In the genomic region with DNA sequence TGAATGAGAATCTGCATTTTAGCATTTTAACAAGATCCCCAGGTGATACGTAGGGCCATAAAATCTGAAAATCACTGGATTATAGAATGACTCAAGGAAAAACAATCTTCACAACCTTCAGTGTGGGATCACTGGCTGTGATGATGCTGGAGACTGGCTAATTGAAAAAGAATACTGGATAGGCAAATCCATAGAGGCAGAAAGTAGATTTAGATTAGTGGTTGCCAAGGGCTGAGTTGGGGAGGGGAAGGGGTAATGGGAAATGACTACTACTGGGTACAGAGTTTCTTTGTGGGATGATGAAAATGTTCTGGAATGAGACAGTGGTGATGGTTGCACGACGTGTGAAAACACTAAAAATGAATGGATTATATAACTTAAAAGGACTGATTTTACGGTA, we compare ENCODE assay signal across 21 cellular contexts.
"Had no signal": no experiment of that assay in that cellular context is flagged by ENCODE, and none has a peak within 500 bp of the region (broad histone marks: within the 10 kb centered on the region; RNA-seq: fewer than 3 reads in every experiment).

No MANE protein-coding gene starts in this region.

- H3K9me3 ChIP-seq: esophagus squamous epithelium, right atrium auricular region, transverse colon had no signal

- H3K4me1 Mint-ChIP-seq: activated CD4-positive, alpha-beta T cell treated with anti-CD3 and anti-CD28 coated beads, Interleukin-2, amount 10 ng/mL, durations not matched to agents 24 days and 14 days; nephron progenitor cell had no signal

- H3K27me3 ChIP-seq: esophagus squamous epithelium, foreskin keratinocyte, right atrium auricular region, transverse colon had no signal

- H3K27ac Mint-ChIP-seq: activated CD4-positive, alpha-beta T cell treated with anti-CD3 and anti-CD28 coated beads, Interleukin-2, amount 10 ng/mL, durations not matched to agents 24 days and 14 days; activated CD8-positive, alpha-beta T cell treated with anti-CD3 and anti-CD28 coated beads, Interleukin-2, amount 10 ng/mL, durations not matched to agents 7 days and 5 days; activated T-cell treated with anti-CD3 and anti-CD28 coated beads, Interleukin-2, amount 50 U/mL, for 24 hours; activated T-helper 2 cell treated with anti-CD3 and anti-CD28 coated beads, Interferon-gamma antibody, Interleukin-2, Interleukin-4, amounts not matched to agents 10 μg/mL and 5 μg/mL and 100 μg/mL, durations not matched to agents 14 hours and 24 hours and 36 hours; nephron progenitor cell; T-cell had no signal

- DNase-seq: activated CD4-positive, alpha-beta T cell treated with anti-CD3 and anti-CD28 coated beads, Interleukin-2, amount 10 ng/mL, durations not matched to agents 24 days and 14 days; activated CD8-positive, alpha-beta T cell treated with anti-CD3 and anti-CD28 coated beads, Interleukin-2, amount 10 ng/mL, durations not matched to agents 7 days and 5 days; activated naive CD4-positive, alpha-beta T cell treated with anti-CD3 and anti-CD28 coated beads, Interleukin-2, amount 50 U/mL, for 16 hours; activated T-cell treated with anti-CD3 and anti-CD28 coated beads, Interleukin-2, amount 50 U/mL, for 24 hours; aorta; dermis blood vessel endothelial cell; effector memory CD4-positive, alpha-beta T cell; esophagus squamous epithelium; glutamatergic neuron; hippocampal formation; islet precursor cell; nephron progenitor cell; occipital lobe; stimulated activated CD4-positive, alpha-beta T cell treated with anti-CD3 and anti-CD28 coated beads, Interleukin-12 subunit alpha, Interleukin-12 subunit beta, amount 100 ng/mL, for 4 hours; stimulated activated CD4-positive, alpha-beta T cell treated with anti-CD3 and anti-CD28 coated beads, Interleukin-1b, Interleukin-23, amount 100 ng/mL, for 48 hours; stimulated activated naive CD4-positive, alpha-beta T cell treated with Interleukin-2 at 50 U/mL for 16 hours; T-cell; transverse colon had no signal

- H3K27ac ChIP-seq: esophagus squamous epithelium, foreskin keratinocyte, right atrium auricular region, transverse colon had no signal

- H3K4me3 ChIP-seq: esophagus squamous epithelium, right atrium auricular region, transverse colon had no signal

- H3K4me1 ChIP-seq: esophagus squamous epithelium, foreskin keratinocyte, right atrium auricular region, transverse colon had no signal

- H3K9me3 Mint-ChIP-seq: activated CD4-positive, alpha-beta T cell treated with anti-CD3 and anti-CD28 coated beads, Interleukin-2, amount 10 ng/mL, durations not matched to agents 24 days and 14 days; activated T-cell treated with anti-CD3 and anti-CD28 coated beads, Interleukin-2, amount 50 U/mL, for 24 hours; activated T-helper 2 cell treated with anti-CD3 and anti-CD28 coated beads, Interferon-gamma antibody, Interleukin-2, Interleukin-4, amounts not matched to agents 10 μg/mL and 5 μg/mL and 100 μg/mL, durations not matched to agents 14 hours and 24 hours and 36 hours; nephron progenitor cell; T-cell had no signal

- H3K36me3 ChIP-seq: right atrium auricular region, transverse colon had no signal

- H3K27me3 Mint-ChIP-seq: activated CD4-positive, alpha-beta T cell treated with anti-CD3 and anti-CD28 coated beads, Interleukin-2, amount 10 ng/mL, durations not matched to agents 24 days and 14 days; activated T-cell treated with anti-CD3 and anti-CD28 coated beads, Interleukin-2, amount 50 U/mL, for 24 hours; T-cell had no signal

- ATAC-seq: activated CD8-positive, alpha-beta T cell treated with anti-CD3 and anti-CD28 coated beads, Interleukin-2, amount 10 ng/mL, durations not matched to agents 7 days and 5 days; foreskin keratinocyte; T-cell had no signal

- H3K4me3 Mint-ChIP-seq: activated CD4-positive, alpha-beta T cell treated with anti-CD3 and anti-CD28 coated beads, Interleukin-2, amount 10 ng/mL, durations not matched to agents 24 days and 14 days; activated CD8-positive, alpha-beta T cell treated with anti-CD3 and anti-CD28 coated beads, Interleukin-2, amount 10 ng/mL, durations not matched to agents 7 days and 5 days; activated T-cell treated with anti-CD3 and anti-CD28 coated beads, Interleukin-2, amount 50 U/mL, for 24 hours; nephron progenitor cell; T-cell had no signal
